In genomic region chr9:35919212-35920003, GRCh38 we compare ENCODE assay signal across 19 cellular contexts. TPM values are rescaled to one million over a fixed set of nuclear protein-coding genes. Genes with fewer than 3 reads are reported as not detected.
DNase-seq lines count a peak whose midpoint lies in the region; ATAC-seq, FAIRE-seq and TF ChIP-seq lines count a peak whose summit lies in the region.
"Had no signal": no experiment of that assay in that cellular context is flagged by ENCODE, and none has a peak within 500 bp of the region (broad histone marks: within the 10 kb centered on the region; RNA-seq: fewer than 3 reads in every experiment).

No MANE protein-coding gene starts in this region.

- FAIRE-seq in islet of Langerhans (lab: Jason Lieb, UNC), result peak; percentile 62
- FAIRE-seq: bronchial epithelial cell, endothelial cell of umbilical vein, H1, keratinocyte had no signal

- no peak overlapping the region for H3K9ac ChIP-seq in BLaER1 treated with 17β-estradiol and CSF1 and Interleukin-3, amounts not matched to agents 10 nM and 100 nM

- H4K20me1 ChIP-seq in BLaER1 treated with 17β-estradiol and CSF1 and Interleukin-3, amounts not matched to agents 10 nM and 100 nM, result no peaks in the 10 kb centered on the region

- H3K4me3 Mint-ChIP-seq in T-cell, result no peak overlapping the region
- H3K4me3 Mint-ChIP-seq in activated CD8-positive, alpha-beta T cell treated with anti-CD3 and anti-CD28 coated beads for 36 hours, result no peak overlapping the region
- H3K4me3 Mint-ChIP-seq: activated CD8-positive, alpha-beta memory T cell treated with anti-CD3 and anti-CD28 coated beads, Interleukin-2, amount 10 ng/mL, durations not matched to agents 7 days and 5 days; natural killer cell had no signal

- ATAC-seq in T-cell (replicated peaks in 1 of 4) (no peak), psoas muscle (no peak), HG03108 (IDR thresholded peaks at IDR 0.05; ENCODE audit: unreplicated experiment) (no peak)
- ATAC-seq in activated CD8-positive, alpha-beta T cell treated with anti-CD3 and anti-CD28 coated beads for 36 hours, result no peak
- ATAC-seq: activated CD8-positive, alpha-beta memory T cell treated with anti-CD3 and anti-CD28 coated beads, Interleukin-2, amount 10 ng/mL, durations not matched to agents 7 days and 5 days; natural killer cell had no signal

- intact Hi-C loops in psoas muscle (cut with DNase I), result no loop called here
- intact Hi-C loops in activated CD8-positive, alpha-beta T cell treated with anti-CD3 and anti-CD28 coated beads for 36 hours (cut with micrococcal nuclease), result no loop called here

- H3K4me1 Mint-ChIP-seq in T-cell, result peaks cover 5 to 18% (median 8%) of the 10 kb centered on the region in 3 donors
- H3K4me1 Mint-ChIP-seq in activated CD8-positive, alpha-beta T cell treated with anti-CD3 and anti-CD28 coated beads for 36 hours (ENCODE audit: low read depth), result peaks cover 14% of the 10 kb centered on the region
- H3K4me1 Mint-ChIP-seq: natural killer cell had no signal

- H3K27ac ChIP-seq in BLaER1 treated with 17β-estradiol and CSF1 and Interleukin-3, amounts not matched to agents 10 nM and 100 nM, result peak overlapping the region in 5 of 11 experiments; percentile 3 to 30 (median 17); a peak in 5 of 22 replicates
- peak overlapping the region; percentile 64 for H3K27ac ChIP-seq in psoas muscle

- no peaks in the 10 kb centered on the region for H3K36me3 Mint-ChIP-seq in T-cell
- no peaks in the 10 kb centered on the region for H3K36me3 Mint-ChIP-seq in activated CD8-positive, alpha-beta T cell treated with anti-CD3 and anti-CD28 coated beads for 36 hours (ENCODE audit: low read depth)
- H3K36me3 Mint-ChIP-seq: activated CD8-positive, alpha-beta memory T cell treated with anti-CD3 and anti-CD28 coated beads, Interleukin-2, amount 10 ng/mL, durations not matched to agents 7 days and 5 days; natural killer cell had no signal

- DNase-seq in T-cell, result no peak
- DNase-seq in psoas muscle, result no peak
- no peak for DNase-seq in GM13977 (ENCODE audit: low spot score)
- no peak for DNase-seq in activated CD8-positive, alpha-beta T cell treated with anti-CD3 and anti-CD28 coated beads for 36 hours
- no peak for DNase-seq in NCI-H2081 treated with DMSO at 0.1 percent for 48 hours (lab: John Stamatoyannopoulos, UW)
- DNase-seq: activated CD8-positive, alpha-beta memory T cell treated with anti-CD3 and anti-CD28 coated beads, Interleukin-2, amount 10 ng/mL, durations not matched to agents 7 days and 5 days; DMS 273 treated with DMSO at 0.1 percent for 48 hours; glutamatergic neuron; natural killer cell; NCI-H1417 treated with DMSO at 0.1 percent for 48 hours; NCI-H345; stimulated activated naive CD4-positive, alpha-beta T cell treated with Interleukin-2 at 50 U/mL for 16 hours had no signal

- H3K4me1 ChIP-seq in BLaER1 treated with 17β-estradiol and CSF1 and Interleukin-3, amounts not matched to agents 10 nM and 100 nM, result peaks cover 29 to 49% (median 44%) of the 10 kb centered on the region in 10 experiments
- peaks cover 19% of the 10 kb centered on the region for H3K4me1 ChIP-seq in psoas muscle

- no peak overlapping the region for H3K4me3 ChIP-seq in BLaER1 treated with 17β-estradiol and CSF1 and Interleukin-3, amounts not matched to agents 10 nM and 100 nM
- no peak overlapping the region for H3K4me3 ChIP-seq in psoas muscle

- H3K9me3 ChIP-seq in BLaER1 treated with 17β-estradiol and CSF1 and Interleukin-3, amounts not matched to agents 10 nM and 100 nM (replicated peaks in 1 of 11), result no peaks in the 10 kb centered on the region
- no peaks in the 10 kb centered on the region for H3K9me3 ChIP-seq in psoas muscle

- in situ Hi-C loops in GM13977 (cut with MboI; ENCODE audit: low pct_unique_long_range_greater_than_20kb, low sequenced_read_pairs, unreplicated experiment), result no loop called here

- no peaks in the 10 kb centered on the region for H3K27me3 ChIP-seq in BLaER1 treated with 17β-estradiol and CSF1 and Interleukin-3, amounts not matched to agents 10 nM and 100 nM
- no peaks in the 10 kb centered on the region for H3K27me3 ChIP-seq in psoas muscle (ENCODE audit: insufficient read depth in 3 of 3, low read length in 2 of 3)

- TF ChIP-seq CTCF in psoas muscle (IDR thresholded peaks at IDR 0.05) (no peak), GM13977 (IDR thresholded peaks at IDR 0.05; ENCODE audit: extremely low read depth, insufficient read depth, missing control alignments) (no peak)
- no peak for TF ChIP-seq CTCF in activated CD8-positive, alpha-beta T cell treated with anti-CD3 and anti-CD28 coated beads for 36 hours (IDR thresholded peaks at IDR 0.05)

- no peaks in the 10 kb centered on the region for H3K9me3 Mint-ChIP-seq in T-cell
- no peaks in the 10 kb centered on the region for H3K9me3 Mint-ChIP-seq in activated CD8-positive, alpha-beta T cell treated with anti-CD3 and anti-CD28 coated beads for 36 hours
- H3K9me3 Mint-ChIP-seq: natural killer cell had no signal

- 65 to 80% (median 72%) methylated on average over 3 of the region's 3 CpGs for WGBS in psoas muscle, 3 donors

- no peaks in the 10 kb centered on the region for H3K36me3 ChIP-seq in BLaER1 treated with 17β-estradiol and CSF1 and Interleukin-3, amounts not matched to agents 10 nM and 100 nM
- no peaks in the 10 kb centered on the region for H3K36me3 ChIP-seq in psoas muscle (ENCODE audit: insufficient read depth in 1 of 2, low read depth in 1 of 2)

- POLR2A ChIA-PET in T-cell (lab: Charles Lee), result interaction anchor here in 1 of 2 donors (0.8 kb wide), 1 partner anchor 9 kb away, joined by 3 read pairs; no protein-coding TSS in a partner anchor
- POLR2A ChIA-PET in activated CD8-positive, alpha-beta T cell treated with anti-CD3 and anti-CD28 coated beads for 36 hours (lab: Charles Lee), result interaction anchor here (1.1 kb wide), 1 partner anchor 8 kb away, joined by 4 read pairs; no protein-coding TSS in a partner anchor

- no peaks in the 10 kb centered on the region for H3K27me3 Mint-ChIP-seq in T-cell
- no peaks in the 10 kb centered on the region for H3K27me3 Mint-ChIP-seq in activated CD8-positive, alpha-beta T cell treated with anti-CD3 and anti-CD28 coated beads for 36 hours

- CTCF ChIA-PET in T-cell (lab: Charles Lee), result no interaction called here
- CTCF ChIA-PET in activated CD8-positive, alpha-beta T cell treated with anti-CD3 and anti-CD28 coated beads for 36 hours (lab: Charles Lee), result interaction anchor here (1.2 to 4.6 kb wide), 4 partner anchors 8 to 35 kb away, joined by 4 to 28 read pairs (median 8); no protein-coding TSS in a partner anchor

- peak overlapping the region; percentile 37 to 78 (median 52); a peak in 21 of 22 replicates for H3K4me2 ChIP-seq in BLaER1 treated with 17β-estradiol and CSF1 and Interleukin-3, amounts not matched to agents 10 nM and 100 nM

- peak overlapping the region; percentile 19 to 81 for H3K27ac Mint-ChIP-seq in T-cell
- no peak overlapping the region for H3K27ac Mint-ChIP-seq in activated CD8-positive, alpha-beta T cell treated with anti-CD3 and anti-CD28 coated beads for 36 hours
- H3K27ac Mint-ChIP-seq: activated CD8-positive, alpha-beta memory T cell treated with anti-CD3 and anti-CD28 coated beads, Interleukin-2, amount 10 ng/mL, durations not matched to agents 7 days and 5 days; natural killer cell had no signal

RNA-seq across cellular contexts. Expression of gene SPAAR, which starts 10.1 kb away (rescaled TPM):
- total RNA-seq in T-cell (not detected), psoas muscle (1 to 10 TPM; 2.5 to 4.6 (median 4.0) TPM)
- polyA plus RNA-seq in psoas muscle, result 1 to 10 TPM; 3.2 to 3.9 (median 3.6) TPM
- not detected for total RNA-seq in activated CD8-positive, alpha-beta T cell treated with anti-CD3 and anti-CD28 coated beads for 36 hours
- total RNA-seq: activated CD8-positive, alpha-beta memory T cell treated with anti-CD3 and anti-CD28 coated beads, Interleukin-2, amount 10 ng/mL, durations not matched to agents 7 days and 5 days; bronchial epithelial cell; H1; natural killer cell had no signal
- polyA plus RNA-seq: keratinocyte had no signal

RNA-seq across cellular contexts. Expression of gene HRCT1, which starts 13.4 kb away (rescaled TPM):
- not detected for total RNA-seq in T-cell
- 1 to 10 TPM in 3 of 4 donors, under 1 TPM in 1; 0.95 to 4.9 (median 3.0) TPM for total RNA-seq in psoas muscle
- 1 to 10 TPM in 2 of 3 donors, under 1 TPM in 1; 0.59 to 5.4 (median 1.6) TPM for polyA plus RNA-seq in psoas muscle
- total RNA-seq in activated CD8-positive, alpha-beta T cell treated with anti-CD3 and anti-CD28 coated beads for 36 hours, result not detected
- total RNA-seq: activated CD8-positive, alpha-beta memory T cell treated with anti-CD3 and anti-CD28 coated beads, Interleukin-2, amount 10 ng/mL, durations not matched to agents 7 days and 5 days; H1; natural killer cell had no signal
- polyA plus RNA-seq: H1, keratinocyte had no signal

RNA-seq across cellular contexts. Expression of gene OR2S2, which starts 38.5 kb away (rescaled TPM):
- total RNA-seq in T-cell (not detected), psoas muscle (not detected)
- not detected for polyA plus RNA-seq in psoas muscle
- total RNA-seq in activated CD8-positive, alpha-beta T cell treated with anti-CD3 and anti-CD28 coated beads for 36 hours, result not detected
- total RNA-seq: activated CD8-positive, alpha-beta memory T cell treated with anti-CD3 and anti-CD28 coated beads, Interleukin-2, amount 10 ng/mL, durations not matched to agents 7 days and 5 days; bronchial epithelial cell; endothelial cell of umbilical vein; H1; natural killer cell had no signal
- polyA plus RNA-seq: endothelial cell of umbilical vein, H1, keratinocyte had no signal

RNA-seq across cellular contexts. Expression of gene OR13J1, which starts 49.2 kb away (rescaled TPM):
- total RNA-seq in T-cell (not detected), psoas muscle (not detected)
- not detected for polyA plus RNA-seq in psoas muscle
- total RNA-seq in activated CD8-positive, alpha-beta T cell treated with anti-CD3 and anti-CD28 coated beads for 36 hours, result not detected
- total RNA-seq: activated CD8-positive, alpha-beta memory T cell treated with anti-CD3 and anti-CD28 coated beads, Interleukin-2, amount 10 ng/mL, durations not matched to agents 7 days and 5 days; bronchial epithelial cell; endothelial cell of umbilical vein; H1; natural killer cell had no signal
- polyA plus RNA-seq: endothelial cell of umbilical vein, H1, keratinocyte had no signal
